ENCODE assay signal across 8 cellular contexts in genomic region chr3:13308406-13308805, GRCh38.
DNase-seq lines count a peak whose midpoint lies in the region; ATAC-seq and TF ChIP-seq lines count a peak whose summit lies in the region.

No MANE protein-coding gene starts in this region.

- H3K27me3 ChIP-seq in DOHH2 (ENCODE audit: control insufficient read depth, low read length) = no peaks in the 10 kb centered on the region
- no peaks in the 10 kb centered on the region for H3K27me3 ChIP-seq in sigmoid colon

- H3K4me3 Mint-ChIP-seq in HFFc6 = no peak overlapping the region
- H3K4me3 Mint-ChIP-seq in naive thymus-derived CD8-positive, alpha-beta T cell = no peak overlapping the region

- TF ChIP-seq CTCF in DOHH2 (IDR thresholded peaks at IDR 0.05; ENCODE audit: low read depth, low read length, poor library complexity, severe bottlenecking) (peak; percentile 66), HFFc6 (IDR thresholded peaks at IDR 0.05) (peak; percentile 66), sigmoid colon (IDR thresholded peaks at IDR 0.05) (no peak)

- no peak for TF ChIP-seq EP300 in sigmoid colon (IDR thresholded peaks at IDR 0.05)

- POLR2A ChIA-PET in naive thymus-derived CD8-positive, alpha-beta T cell (lab: Charles Lee) = no interaction called here

- no peaks in the 10 kb centered on the region for H3K9me3 Mint-ChIP-seq in HFFc6
- no peaks in the 10 kb centered on the region for H3K9me3 Mint-ChIP-seq in naive thymus-derived CD8-positive, alpha-beta T cell

- H3K4me2 ChIP-seq in DOHH2 (ENCODE audit: low read length) = no peak overlapping the region

- no peak overlapping the region for H3K27ac ChIP-seq in DOHH2 (ENCODE audit: low read depth, low read length)
- no peak overlapping the region for H3K27ac ChIP-seq in sigmoid colon

- H3K4me3 ChIP-seq in DOHH2 (ENCODE audit: low read length) (no peak overlapping the region), sigmoid colon (no peak overlapping the region)

- peak; percentile 51 to 65 for ATAC-seq in naive thymus-derived CD8-positive, alpha-beta T cell

- H3K79me2 ChIP-seq in DOHH2 (ENCODE audit: control insufficient read depth, low read length) = no peaks in the 10 kb centered on the region

- H3K4me1 Mint-ChIP-seq in HFFc6 (ENCODE audit: low read depth) = no peaks in the 10 kb centered on the region
- H3K4me1 Mint-ChIP-seq in naive thymus-derived CD8-positive, alpha-beta T cell = peaks cover 4 to 13% (median 11%) of the 10 kb centered on the region in 4 donors

- intact Hi-C loops in sigmoid colon (cut with DNase I) = no loop called here

- H3K4me1 ChIP-seq in DOHH2 (ENCODE audit: control insufficient read depth, low read length) = no peaks in the 10 kb centered on the region
- H3K4me1 ChIP-seq in sigmoid colon = no peaks in the 10 kb centered on the region

- H3K9me2 ChIP-seq in DOHH2 (replicated peaks; ENCODE audit: control insufficient read depth, low read length) = no peaks in the 10 kb centered on the region

- no peaks in the 10 kb centered on the region for H3K36me3 Mint-ChIP-seq in HFFc6 (ENCODE audit: low read depth)
- H3K36me3 Mint-ChIP-seq in naive thymus-derived CD8-positive, alpha-beta T cell = peaks cover 0 to 11% (median 2%) of the 10 kb centered on the region in 3 donors

- H3K27ac Mint-ChIP-seq in HFFc6 = no peak overlapping the region
- H3K27ac Mint-ChIP-seq in naive thymus-derived CD8-positive, alpha-beta T cell = peak overlapping the region in 8 of 10 donors; percentile 5 to 89 (median 48)

- TF ChIP-seq POLR2A in sigmoid colon (IDR thresholded peaks at IDR 0.05) = no peak

- H3K36me3 ChIP-seq in DOHH2 (ENCODE audit: control insufficient read depth, low read length) = peaks cover 15% of the 10 kb centered on the region
- no peaks in the 10 kb centered on the region for H3K36me3 ChIP-seq in sigmoid colon

- no peaks in the 10 kb centered on the region for H4K20me1 ChIP-seq in DOHH2 (ENCODE audit: control insufficient read depth, insufficient read depth, low read depth, low read length)

- H3K9me3 ChIP-seq in DOHH2 (ENCODE audit: control insufficient read depth, insufficient read depth, low read length) (no peaks in the 10 kb centered on the region), sigmoid colon (no peaks in the 10 kb centered on the region)

- H3F3A ChIP-seq in DOHH2 (ENCODE audit: control insufficient read depth, insufficient read depth) = peaks cover 8% of the 10 kb centered on the region; the same call in 1 of the 2 replicates

- WGBS in sigmoid colon, 2 donors = 20 to 35% methylated on average over 6 of the region's 6 CpGs

- DNase-seq in HFFc6 = peak; percentile 48
- peak; percentile 42 to 60 for DNase-seq in SHP77 (lab: John Stamatoyannopoulos, UW)
- peak; percentile 68 for DNase-seq in ecto neural progenitor cell (ENCODE audit: low spot score)
- peak in 5 of 10 donors; percentile 10 to 41 (median 32) for DNase-seq in naive thymus-derived CD8-positive, alpha-beta T cell
- DNase-seq in sigmoid colon = no peak
- no peak for DNase-seq in T1000 (lab: John Stamatoyannopoulos, UW)
- no peak for DNase-seq in activated CD4-positive, CD25-positive, alpha-beta regulatory T cell treated with anti-CD3 and anti-CD28 coated beads, Interleukin-2, amount 50 U/mL, for 72 hours

- H3K27me3 Mint-ChIP-seq in HFFc6 (ENCODE audit: insufficient read depth) = peaks cover 13% of the 10 kb centered on the region
- no peaks in the 10 kb centered on the region for H3K27me3 Mint-ChIP-seq in naive thymus-derived CD8-positive, alpha-beta T cell

Comparison
In these comparisons a context has a peak if more than half of its experiments do, and no peak if none do; other contexts are left out.
1. CTCF ChIP-seq: peak in DOHH2 (single experiment) and HFFc6 (single experiment); none in sigmoid colon (0 of 4).
2. DNase-seq: peak in HFFc6 (single experiment), SHP77 (2 of 2) and ecto neural progenitor cell (single experiment); none in sigmoid colon (single experiment), T1000 (single experiment) and activated CD4-positive, CD25-positive, alpha-beta regulatory T cell treated with anti-CD3 and anti-CD28 coated beads, Interleukin-2, amount 50 U/mL, for 72 hours (single experiment).